7 cellular contexts compared by ENCODE assay signal in genomic region chr2:38722271-38723115, GRCh38.
DNase-seq lines count a peak whose midpoint lies in the region; ATAC-seq and TF ChIP-seq lines count a peak whose summit lies in the region.

No MANE protein-coding gene starts in this region.

- peaks cover 35% of the 10 kb centered on the region for H3K4me1 Mint-ChIP-seq in central memory CD8-positive, alpha-beta T cell

- H3K4me3 Mint-ChIP-seq in central memory CD8-positive, alpha-beta T cell: peak overlapping the region; percentile 71

- H3K9me3 ChIP-seq in Loucy (ENCODE audit: insufficient read depth, low read depth, low read length): no peaks in the 10 kb centered on the region

- no peak overlapping the region for H3K4me3 ChIP-seq in Loucy (ENCODE audit: low read length, poor library complexity, severe bottlenecking)

- H2AFZ ChIP-seq in Loucy (ENCODE audit: low read length): no peak overlapping the region

- H3K27ac Mint-ChIP-seq in central memory CD8-positive, alpha-beta T cell (ENCODE audit: low read depth): peak overlapping the region; percentile 91

- H3K4me1 ChIP-seq in Loucy (ENCODE audit: insufficient read depth, low read length, poor library complexity, severe bottlenecking): no peaks in the 10 kb centered on the region

- no peaks in the 10 kb centered on the region for H4K20me1 ChIP-seq in Loucy (ENCODE audit: insufficient read depth, low read length, poor library complexity, severe bottlenecking)

- no peaks in the 10 kb centered on the region for H3K36me3 ChIP-seq in Loucy (ENCODE audit: insufficient read depth, low read length)

- no peaks in the 10 kb centered on the region for H3K27me3 ChIP-seq in Loucy (ENCODE audit: insufficient read depth, low read length, poor library complexity, severe bottlenecking)

- peaks cover 22% of the 10 kb centered on the region for H3K36me3 Mint-ChIP-seq in central memory CD8-positive, alpha-beta T cell (ENCODE audit: insufficient read depth)

- peak; percentile 29; the same call in 1 of the 2 replicates for TF ChIP-seq CTCF in Loucy (conservative IDR thresholded peaks at IDR 0.05; ENCODE audit: low read length)

- no peaks in the 10 kb centered on the region for H3K27me3 Mint-ChIP-seq in central memory CD8-positive, alpha-beta T cell

- peak; percentile 30 for ATAC-seq in GM21390 (IDR thresholded peaks at IDR 0.05; ENCODE audit: unreplicated experiment)
- ATAC-seq in central memory CD8-positive, alpha-beta T cell (replicated peaks; ENCODE audit: extremely low read depth, poor library complexity, severe bottlenecking): peak; percentile 70

- no peak for DNase-seq in central memory CD8-positive, alpha-beta T cell (ENCODE audit: low spot score in 2 of 2)
- peak; percentile 36 to 39 for DNase-seq in stimulated activated CD8-positive, alpha-beta memory T cell treated with anti-CD3 and anti-CD28 coated beads, Interleukin-7, amount 100 ng/mL, for 4 hours (ENCODE audit: low read depth in 2 of 2)
- DNase-seq in KG1 (lab: John Stamatoyannopoulos, UW) (no peak), amniotic stem cell (lab: John Stamatoyannopoulos, UW) (no peak), COLO668 (lab: John Stamatoyannopoulos, UW; ENCODE audit: unreplicated experiment) (no peak)

- H3K4me2 ChIP-seq in Loucy (ENCODE audit: low read depth, low read length, poor library complexity, severe bottlenecking): no peak overlapping the region

- H3K79me2 ChIP-seq in Loucy (ENCODE audit: insufficient read depth, low read length): no peaks in the 10 kb centered on the region

- H3K9me2 ChIP-seq in Loucy (replicated peaks; ENCODE audit: low read depth, low read length): no peaks in the 10 kb centered on the region

- peaks cover 5% of the 10 kb centered on the region for H3K9me3 Mint-ChIP-seq in central memory CD8-positive, alpha-beta T cell

- no peak overlapping the region for H3K9ac ChIP-seq in Loucy (ENCODE audit: low read depth, low read length, poor library complexity, severe bottlenecking)

- H3F3A ChIP-seq in Loucy (ENCODE audit: low read depth): no peaks in the 10 kb centered on the region

Comparison
In these comparisons a context has a peak if more than half of its experiments do, and no peak if none do; other contexts are left out.
1. DNase-seq: peak in stimulated activated CD8-positive, alpha-beta memory T cell treated with anti-CD3 and anti-CD28 coated beads, Interleukin-7, amount 100 ng/mL, for 4 hours (2 of 2); none in central memory CD8-positive, alpha-beta T cell (0 of 2), KG1 (single experiment), amniotic stem cell (single experiment) and COLO668 (single experiment).